ENCODE assay signal across 17 cellular contexts in the genomic region with DNA sequence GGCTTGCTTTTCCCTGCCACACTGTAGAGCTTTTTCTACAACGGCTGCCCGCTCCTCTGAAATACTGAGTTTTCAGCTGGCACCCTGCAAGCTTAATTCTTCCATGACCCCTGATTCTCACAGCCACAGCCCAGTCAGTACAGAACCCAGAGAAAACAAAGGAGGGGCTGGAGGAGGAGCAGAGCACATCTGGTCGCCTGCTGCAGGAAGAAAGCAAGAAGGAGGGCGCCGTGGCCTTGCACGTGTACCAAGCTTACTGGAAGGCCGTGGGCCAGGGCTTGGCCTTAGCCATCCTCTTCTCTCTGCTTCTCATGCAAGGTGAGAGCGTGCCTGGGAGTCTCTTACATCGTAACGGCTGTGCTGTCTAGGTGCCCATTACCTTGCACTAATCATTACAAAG. TPM values are rescaled to one million over a fixed set of nuclear protein-coding genes. Genes with fewer than 3 reads are reported as not detected.
"Had no signal": no experiment of that assay in that cellular context is flagged by ENCODE, and none has a peak within 500 bp of the region (broad histone marks: within the 10 kb centered on the region; RNA-seq: fewer than 3 reads in every experiment).

No MANE protein-coding gene starts in this region.

- H3K27ac Mint-ChIP-seq: activated B cell treated with CpG ODN at 0.5 μM for 24 hours; activated naive CD4-positive, alpha-beta T cell treated with anti-CD3 and anti-CD28 coated beads, Interleukin-2, amount 10 ng/mL, durations not matched to agents 7 days and 5 days; activated T-cell treated with anti-CD3 and anti-CD28 coated beads, Interleukin-2, amount 50 U/mL, for 72 hours; dendritic cell treated with granulocyte-macrophage colony-stimulating factor and Interleukin-4, amounts not matched to agents 40 ng/mL and 50 ng/mL, for 4 days; memory B cell; natural killer cell treated with Interleukin-12 subunit alpha and Interleukin-12 subunit beta and Interleukin-15 and Interleukin-18, amount 100 ng/mL, for 72 hours had no signal

- H3K27me3 Mint-ChIP-seq: activated B cell treated with CpG ODN at 0.5 μM for 24 hours; activated naive CD4-positive, alpha-beta T cell treated with anti-CD3 and anti-CD28 coated beads, Interleukin-2, amount 10 ng/mL, durations not matched to agents 7 days and 5 days; dendritic cell treated with granulocyte-macrophage colony-stimulating factor and Interleukin-4, amounts not matched to agents 40 ng/mL and 50 ng/mL, for 4 days; memory B cell; natural killer cell treated with Interleukin-12 subunit alpha and Interleukin-12 subunit beta and Interleukin-15 and Interleukin-18, amount 100 ng/mL, for 72 hours; stimulated activated naive CD8-positive, alpha-beta T cell treated with anti-CD3 and anti-CD28 coated beads, Interleukin-15, amount 100 ng/mL, for 72 hours had no signal

- H3K36me3 Mint-ChIP-seq: natural killer cell treated with Interleukin-12 subunit alpha and Interleukin-12 subunit beta and Interleukin-15 and Interleukin-18, amount 100 ng/mL, for 72 hours had no signal

- H3K9me3 Mint-ChIP-seq: activated B cell treated with CpG ODN at 0.5 μM for 24 hours; activated naive CD4-positive, alpha-beta T cell treated with anti-CD3 and anti-CD28 coated beads, Interleukin-2, amount 10 ng/mL, durations not matched to agents 7 days and 5 days; activated T-cell treated with anti-CD3 and anti-CD28 coated beads, Interleukin-2, amount 50 U/mL, for 72 hours; dendritic cell treated with granulocyte-macrophage colony-stimulating factor and Interleukin-4, amounts not matched to agents 40 ng/mL and 50 ng/mL, for 4 days; memory B cell; natural killer cell treated with Interleukin-12 subunit alpha and Interleukin-12 subunit beta and Interleukin-15 and Interleukin-18, amount 100 ng/mL, for 72 hours; stimulated activated effector memory CD8-positive, alpha-beta T cell treated with anti-CD3 and anti-CD28 coated beads, Interleukin-12 subunit alpha, Interleukin-12 subunit beta, amount 100 ng/mL, for 72 hours; stimulated activated naive CD8-positive, alpha-beta T cell treated with anti-CD3 and anti-CD28 coated beads, Interleukin-15, amount 100 ng/mL, for 72 hours had no signal

- DNase-seq: activated B cell treated with CpG ODN at 0.5 μM for 24 hours; activated CD4-positive, alpha-beta T cell treated with anti-CD3 and anti-CD28 coated beads for 4 hours; activated CD4-positive, alpha-beta T cell treated with anti-CD3 and anti-CD28 coated beads, Interleukin-2, amount 50 U/mL, for 48 hours; activated effector memory CD4-positive, alpha-beta T cell treated with Interleukin-2 at 50 U/mL for 16 hours; activated naive CD4-positive, alpha-beta T cell treated with anti-CD3 and anti-CD28 coated beads, Interleukin-2, amount 10 ng/mL, durations not matched to agents 7 days and 5 days; activated T-cell treated with anti-CD3 and anti-CD28 coated beads, Interleukin-2, amount 50 U/mL, for 72 hours; body of pancreas; effector CD4-positive, alpha-beta T cell; left colon; right lobe of liver; stimulated activated CD4-positive, alpha-beta T cell treated with anti-CD3 and anti-CD28 coated beads, Interleukin-2, amount 100 ng/mL, for 24 hours; stimulated activated naive CD8-positive, alpha-beta T cell treated with anti-CD3 and anti-CD28 coated beads, Interleukin-15, amount 100 ng/mL, for 72 hours; T1000 had no signal

- H3K4me3 Mint-ChIP-seq: activated B cell treated with CpG ODN at 0.5 μM for 24 hours; activated naive CD4-positive, alpha-beta T cell treated with anti-CD3 and anti-CD28 coated beads, Interleukin-2, amount 10 ng/mL, durations not matched to agents 7 days and 5 days; activated T-cell treated with anti-CD3 and anti-CD28 coated beads, Interleukin-2, amount 50 U/mL, for 72 hours; dendritic cell treated with granulocyte-macrophage colony-stimulating factor and Interleukin-4, amounts not matched to agents 40 ng/mL and 50 ng/mL, for 4 days; memory B cell; natural killer cell treated with Interleukin-12 subunit alpha and Interleukin-12 subunit beta and Interleukin-15 and Interleukin-18, amount 100 ng/mL, for 72 hours; stimulated activated effector memory CD8-positive, alpha-beta T cell treated with anti-CD3 and anti-CD28 coated beads, Interleukin-12 subunit alpha, Interleukin-12 subunit beta, amount 100 ng/mL, for 72 hours; stimulated activated naive CD8-positive, alpha-beta T cell treated with anti-CD3 and anti-CD28 coated beads, Interleukin-15, amount 100 ng/mL, for 72 hours had no signal

- H3K4me1 Mint-ChIP-seq: activated B cell treated with CpG ODN at 0.5 μM for 24 hours; activated naive CD4-positive, alpha-beta T cell treated with anti-CD3 and anti-CD28 coated beads, Interleukin-2, amount 10 ng/mL, durations not matched to agents 7 days and 5 days; memory B cell; stimulated activated effector memory CD8-positive, alpha-beta T cell treated with anti-CD3 and anti-CD28 coated beads, Interleukin-12 subunit alpha, Interleukin-12 subunit beta, amount 100 ng/mL, for 72 hours; stimulated activated naive CD8-positive, alpha-beta T cell treated with anti-CD3 and anti-CD28 coated beads, Interleukin-15, amount 100 ng/mL, for 72 hours had no signal

RNA-seq across cellular contexts. Expression of a gene that starts 11.3 kb away (rescaled TPM):
- total RNA-seq: body of pancreas had no signal
